8 cellular contexts compared by ENCODE assay signal in the genomic region with DNA sequence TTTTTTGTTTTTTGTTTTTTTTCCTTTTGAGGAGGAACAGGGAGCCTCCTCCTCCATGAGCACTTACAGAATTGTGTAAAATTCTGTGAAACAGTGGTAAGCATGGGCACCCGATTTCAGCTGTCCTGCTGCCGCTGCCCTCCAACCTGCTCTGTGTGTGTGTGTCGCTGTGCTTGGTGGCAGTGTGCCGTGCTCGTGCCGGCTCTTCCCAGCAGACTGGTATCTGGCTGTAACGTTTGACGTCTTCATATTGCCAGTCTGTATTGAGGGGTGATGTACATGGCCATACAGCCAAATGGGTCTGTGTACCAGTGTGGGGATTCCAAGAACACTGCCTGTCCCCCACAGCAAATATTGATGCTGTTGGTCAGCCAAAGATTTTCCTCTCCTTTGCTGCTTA.
DNase-seq lines count a peak whose midpoint lies in the region; ATAC-seq and TF ChIP-seq lines count a peak whose summit lies in the region.
"Had no signal": no experiment of that assay in that cellular context is flagged by ENCODE, and none has a peak within 500 bp of the region (broad histone marks: within the 10 kb centered on the region; RNA-seq: fewer than 3 reads in every experiment).

No MANE protein-coding gene starts in this region.

- H3K4me1 ChIP-seq in gastroesophageal sphincter = peaks cover 8 to 75% (median 12%) of the 10 kb centered on the region in 3 donors
- H3K4me1 ChIP-seq in stomach = peaks cover 3 to 30% (median 13%) of the 10 kb centered on the region in 4 donors

- ATAC-seq in GM21515 (IDR thresholded peaks at IDR 0.05; ENCODE audit: unreplicated experiment) = peak; percentile 8
- ATAC-seq in gastroesophageal sphincter = no peak
- no peak for ATAC-seq in HG02938 (IDR thresholded peaks at IDR 0.05; ENCODE audit: unreplicated experiment)

- H3K27me3 ChIP-seq in gastroesophageal sphincter (no peaks in the 10 kb centered on the region), stomach (no peaks in the 10 kb centered on the region)

- DNase-seq in RWPE1 (ENCODE audit: low spot score) = no peak
- no peak for DNase-seq in stomach
- DNase-seq in GDM1 (lab: John Stamatoyannopoulos, UW) = no peak
- no peak for DNase-seq in NCI-H1930 (lab: John Stamatoyannopoulos, UW)
- DNase-seq: NCI-H748 treated with DMSO at 0.1 percent for 48 hours had no signal

- H3K27ac ChIP-seq in RWPE1 (peak overlapping the region; percentile 68), gastroesophageal sphincter (peak overlapping the region; percentile 70 to 84 (median 78)), stomach (peak overlapping the region in 4 of 5 donors; percentile 54 to 80 (median 68))

- WGBS in gastroesophageal sphincter (ENCODE audit: low coverage in 1 of 2), 2 donors = 68 to 78% methylated on average over 3 to 5 of the region's 8 CpGs
- 80 to 92% (median 88%) methylated on average over 8 of the region's 8 CpGs for WGBS in stomach, 5 donors

- TF ChIP-seq CTCF in RWPE1 (conservative IDR thresholded peaks at IDR 0.05; ENCODE audit: low read depth) (no peak), gastroesophageal sphincter (IDR thresholded peaks at IDR 0.05) (no peak), stomach (IDR thresholded peaks at IDR 0.05) (no peak)

- POLR2A ChIA-PET in RWPE1 (lab: Yijun Ruan, JAX; ENCODE audit: low non-redundant PET) = no interaction called here

- CTCF ChIA-PET in RWPE1 (lab: Yijun Ruan, JAX) = interaction anchor here (0.8 kb wide), 1 partner anchor 94 kb away, joined by 4 read pairs; no protein-coding TSS in a partner anchor

- TF ChIP-seq POLR2A in gastroesophageal sphincter (IDR thresholded peaks at IDR 0.05) = no peak
- no peak for TF ChIP-seq POLR2A in stomach (IDR thresholded peaks at IDR 0.05)

- intact Hi-C loops in stomach (cut with DNase I; ENCODE audit: low total_unique reads) = no loop called here

- H3K4me3 ChIP-seq in gastroesophageal sphincter (no peak overlapping the region), stomach (no peak overlapping the region)

- H3K9me3 ChIP-seq in gastroesophageal sphincter (no peaks in the 10 kb centered on the region), stomach (no peaks in the 10 kb centered on the region)

- H3K36me3 ChIP-seq in gastroesophageal sphincter = peaks cover 0 to 79% of the 10 kb centered on the region in 2 donors
- H3K36me3 ChIP-seq in stomach = peaks cover 5 to 61% (median 57%) of the 10 kb centered on the region in 4 donors

- no peak for TF ChIP-seq EP300 in gastroesophageal sphincter (IDR thresholded peaks at IDR 0.05)
- no peak for TF ChIP-seq EP300 in stomach (IDR thresholded peaks at IDR 0.05)
